11 cellular contexts compared by ENCODE assay signal in the genomic region with DNA sequence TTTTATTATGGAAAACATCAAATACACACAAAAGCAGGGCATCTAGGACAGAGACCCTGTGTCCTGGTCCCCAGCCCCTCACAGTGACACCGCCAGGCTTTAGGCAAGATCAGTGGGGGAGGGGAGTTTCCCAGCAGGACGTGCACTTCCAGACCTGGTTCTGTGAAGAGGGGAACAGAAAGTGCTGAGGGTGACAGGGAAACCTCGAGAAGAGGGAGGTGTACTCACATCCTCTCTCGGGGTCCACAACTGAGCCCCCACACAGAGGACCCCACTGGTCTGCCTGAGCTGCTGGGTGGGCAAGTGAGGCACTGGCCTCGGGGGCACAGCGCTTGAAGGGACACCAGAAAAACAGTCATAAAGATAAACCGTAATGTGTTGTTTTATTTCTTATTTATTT. TPM values are rescaled to one million over a fixed set of nuclear protein-coding genes. Genes with fewer than 3 reads are reported as not detected.
DNase-seq lines count a peak whose midpoint lies in the region; ATAC-seq and TF ChIP-seq lines count a peak whose summit lies in the region.
"Had no signal": no experiment of that assay in that cellular context is flagged by ENCODE, and none has a peak within 500 bp of the region (broad histone marks: within the 10 kb centered on the region; RNA-seq: fewer than 3 reads in every experiment).

No MANE protein-coding gene starts in this region.

- H3K27me3 Mint-ChIP-seq in activated CD4-positive, alpha-beta memory T cell treated with anti-CD3 and anti-CD28 coated beads, Interleukin-2, amount 10 ng/mL, durations not matched to agents 7 days and 5 days: no peaks in the 10 kb centered on the region
- H3K27me3 Mint-ChIP-seq in naive thymus-derived CD4-positive, alpha-beta T cell: no peaks in the 10 kb centered on the region

- peak overlapping the region; percentile 97 for H3K27ac Mint-ChIP-seq in activated CD4-positive, alpha-beta memory T cell treated with anti-CD3 and anti-CD28 coated beads, Interleukin-2, amount 10 ng/mL, durations not matched to agents 7 days and 5 days
- H3K27ac Mint-ChIP-seq in naive thymus-derived CD4-positive, alpha-beta T cell: peak overlapping the region in 7 of 9 donors; percentile 38 to 99 (median 95)

- peak; percentile 38 for DNase-seq in SIG-M5 treated with dmso at 0.1 percent for 504 hours (lab: John Stamatoyannopoulos, UW; ENCODE audit: unreplicated experiment)
- DNase-seq in SIG-M5 (lab: John Stamatoyannopoulos, UW): no peak
- peak; percentile 42 for DNase-seq in GM12865 (ENCODE audit: low read depth)
- DNase-seq in activated CD4-positive, alpha-beta memory T cell treated with anti-CD3 and anti-CD28 coated beads, Interleukin-2, amount 10 ng/mL, durations not matched to agents 7 days and 5 days: no peak
- peak in 1 of 9 donors; percentile 10 for DNase-seq in naive thymus-derived CD4-positive, alpha-beta T cell
- DNase-seq in NCI-H226: no peak
- DNase-seq in NCI-H1930 (lab: John Stamatoyannopoulos, UW): no peak
- no peak for DNase-seq in HK-2 (ENCODE audit: unreplicated experiment)
- DNase-seq: foreskin melanocyte, NCI-H345 had no signal

- H3K4me3 Mint-ChIP-seq in activated CD4-positive, alpha-beta memory T cell treated with anti-CD3 and anti-CD28 coated beads, Interleukin-2, amount 10 ng/mL, durations not matched to agents 7 days and 5 days: no peak overlapping the region
- peak overlapping the region in 3 of 10 donors; percentile 75 to 85 (median 83) for H3K4me3 Mint-ChIP-seq in naive thymus-derived CD4-positive, alpha-beta T cell

- ATAC-seq in naive thymus-derived CD4-positive, alpha-beta T cell: no peak

- H3K36me3 ChIP-seq in naive thymus-derived CD4-positive, alpha-beta T cell (ENCODE audit: control insufficient read depth in 2 of 3, insufficient read depth in 3 of 3, low read length in 3 of 3): no peaks in the 10 kb centered on the region

- no peaks in the 10 kb centered on the region for H3K27me3 ChIP-seq in naive thymus-derived CD4-positive, alpha-beta T cell (ENCODE audit: control insufficient read depth in 2 of 2, insufficient read depth in 2 of 2, low read length in 2 of 2)

- H3K4me3 ChIP-seq in GM12865 (ENCODE audit: low read depth, low read length): no peak overlapping the region
- peak overlapping the region; percentile 27 for H3K4me3 ChIP-seq in naive thymus-derived CD4-positive, alpha-beta T cell (ENCODE audit: low read length)

- H3K4me1 Mint-ChIP-seq in activated CD4-positive, alpha-beta memory T cell treated with anti-CD3 and anti-CD28 coated beads, Interleukin-2, amount 10 ng/mL, durations not matched to agents 7 days and 5 days: peaks cover 62% of the 10 kb centered on the region
- H3K4me1 Mint-ChIP-seq in naive thymus-derived CD4-positive, alpha-beta T cell: peaks cover 19 to 60% (median 51%) of the 10 kb centered on the region in 7 donors

- CTCF ChIA-PET in activated CD4-positive, alpha-beta memory T cell treated with anti-CD3 and anti-CD28 coated beads, Interleukin-2, amount 10 ng/mL, durations not matched to agents 7 days and 5 days (lab: Charles Lee): interaction anchor here (1.5 to 2.5 kb wide), 7 partner anchors 8 to 106 kb away, joined by 5 to 17 read pairs (median 12); partner anchors contain the start of genes CAPN10 and DUSP28
- CTCF ChIA-PET in naive thymus-derived CD4-positive, alpha-beta T cell (lab: Charles Lee): interaction anchor here (1.3 kb wide), 1 partner anchor 34 kb away, joined by 3 read pairs; the partner anchor contains the start of gene CAPN10

- TF ChIP-seq CTCF in GM12865 (IDR thresholded peaks at IDR 0.05; ENCODE audit: insufficient read depth, low read depth, low read length, missing control alignments): no peak

- POLR2A ChIA-PET in activated CD4-positive, alpha-beta memory T cell treated with anti-CD3 and anti-CD28 coated beads, Interleukin-2, amount 10 ng/mL, durations not matched to agents 7 days and 5 days (lab: Charles Lee): interaction anchor here (1.2 to 4.5 kb wide), 8 partner anchors 9 to 1238 kb away, joined by 3 to 50 read pairs (median 14); partner anchors contain the start of genes CAPN10, DUSP28, PDCD1 and SEPTIN2
- POLR2A ChIA-PET in naive thymus-derived CD4-positive, alpha-beta T cell (lab: Charles Lee): interaction anchor here (1.0 to 3.5 kb wide), 3 partner anchors 34 to 55 kb away, joined by 3 to 30 read pairs (median 27); partner anchors contain the start of gene CAPN10

- peak overlapping the region; percentile 18 for H3K27ac ChIP-seq in naive thymus-derived CD4-positive, alpha-beta T cell (ENCODE audit: low read depth, low read length)
- H3K27ac ChIP-seq: parathyroid adenoma had no signal

- peaks cover 9% of the 10 kb centered on the region for H3K9me3 Mint-ChIP-seq in activated CD4-positive, alpha-beta memory T cell treated with anti-CD3 and anti-CD28 coated beads, Interleukin-2, amount 10 ng/mL, durations not matched to agents 7 days and 5 days
- peaks cover 0 to 13% (median 4%) of the 10 kb centered on the region in 11 donors for H3K9me3 Mint-ChIP-seq in naive thymus-derived CD4-positive, alpha-beta T cell

- intact Hi-C loops in naive thymus-derived CD4-positive, alpha-beta T cell (cut with micrococcal nuclease): loop anchor here in 1 of 2 donors (1.0 to 2.0 kb wide), 4 partner anchors 8 to 60 kb away; partner anchors contain the start of gene CAPN10

- H3K4me1 ChIP-seq in naive thymus-derived CD4-positive, alpha-beta T cell (ENCODE audit: control insufficient read depth in 2 of 2, insufficient read depth in 2 of 2, low read length in 2 of 2): peaks cover 48 to 50% of the 10 kb centered on the region in 2 donors
- H3K4me1 ChIP-seq: parathyroid adenoma had no signal

- H3K9me3 ChIP-seq in naive thymus-derived CD4-positive, alpha-beta T cell (ENCODE audit: control insufficient read depth in 2 of 3, low read length in 3 of 3): no peaks in the 10 kb centered on the region

- H3K36me3 Mint-ChIP-seq in activated CD4-positive, alpha-beta memory T cell treated with anti-CD3 and anti-CD28 coated beads, Interleukin-2, amount 10 ng/mL, durations not matched to agents 7 days and 5 days (ENCODE audit: low read depth): peaks cover 20% of the 10 kb centered on the region
- peaks cover 0 to 26% (median 15%) of the 10 kb centered on the region in 5 donors for H3K36me3 Mint-ChIP-seq in naive thymus-derived CD4-positive, alpha-beta T cell

RNA-seq across cellular contexts. Expression of gene GPR35, which starts 4.4 kb away (rescaled TPM):
- total RNA-seq in activated CD4-positive, alpha-beta memory T cell treated with anti-CD3 and anti-CD28 coated beads, Interleukin-2, amount 10 ng/mL, durations not matched to agents 7 days and 5 days: 1 to 10 TPM; 5.2 to 5.7 TPM
- 10 to 100 TPM in 3 of 5 experiments, 1 to 10 TPM in 2; 7.1 to 19.0 (median 10.2) TPM for total RNA-seq in naive thymus-derived CD4-positive, alpha-beta T cell
- polyA plus RNA-seq in naive thymus-derived CD4-positive, alpha-beta T cell: 1 to 10 TPM in 1 of 2 donors, under 1 TPM in 1; 0.20 to 1.0 TPM

RNA-seq across cellular contexts. Expression of gene CAPN10, which starts 34.3 kb away (rescaled TPM):
- 10 to 100 TPM; 52.3 to 53.1 TPM for total RNA-seq in activated CD4-positive, alpha-beta memory T cell treated with anti-CD3 and anti-CD28 coated beads, Interleukin-2, amount 10 ng/mL, durations not matched to agents 7 days and 5 days
- total RNA-seq in naive thymus-derived CD4-positive, alpha-beta T cell: 10 to 100 TPM; 54.1 to 74.8 (median 64.5) TPM
- polyA plus RNA-seq in naive thymus-derived CD4-positive, alpha-beta T cell: 10 to 100 TPM in 1 of 2 donors, 1 to 10 TPM in 1; 8.4 to 14.1 TPM

RNA-seq across cellular contexts. Expression of gene RNPEPL1, which starts 52.6 kb away (rescaled TPM):
- total RNA-seq in activated CD4-positive, alpha-beta memory T cell treated with anti-CD3 and anti-CD28 coated beads, Interleukin-2, amount 10 ng/mL, durations not matched to agents 7 days and 5 days: 100 to 1,000 TPM; 135 to 144 TPM
- total RNA-seq in naive thymus-derived CD4-positive, alpha-beta T cell: 100 to 1,000 TPM in 4 of 5 experiments, 10 to 100 TPM in 1; 78.5 to 126 (median 112) TPM
- polyA plus RNA-seq in naive thymus-derived CD4-positive, alpha-beta T cell: 10 to 100 TPM; 23.0 to 51.2 TPM

Comparison
In these comparisons a context has a peak if more than half of its experiments do, and no peak if none do; other contexts are left out.
1. DNase-seq: peak in SIG-M5 treated with dmso at 0.1 percent for 504 hours (single experiment) and GM12865 (single experiment); none in SIG-M5 (single experiment), activated CD4-positive, alpha-beta memory T cell treated with anti-CD3 and anti-CD28 coated beads, Interleukin-2, amount 10 ng/mL, durations not matched to agents 7 days and 5 days (single experiment), NCI-H226 (single experiment), NCI-H1930 (0 of 2) and HK-2 (single experiment).